9 cellular contexts compared by ENCODE assay signal in the genomic region with DNA sequence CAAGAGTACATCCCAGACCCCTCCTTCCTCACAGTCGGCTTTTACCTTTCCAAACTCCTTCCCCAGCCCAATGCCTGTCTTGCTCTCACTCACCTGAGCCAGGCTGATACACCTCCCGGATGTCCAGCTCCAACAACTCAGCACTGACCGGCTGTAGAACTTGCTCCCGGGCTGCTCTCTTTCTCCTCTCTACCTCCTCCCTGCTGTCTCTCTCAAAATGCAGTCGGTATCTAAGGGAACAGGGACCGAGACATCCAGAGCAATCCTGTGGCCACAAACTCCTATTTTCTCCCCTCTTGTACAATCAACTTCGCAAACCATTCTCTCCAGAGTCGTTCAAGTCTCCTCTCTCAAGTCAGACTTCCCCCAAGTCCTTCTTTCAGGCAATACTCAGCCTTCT. TPM values are rescaled to one million over a fixed set of nuclear protein-coding genes. Genes with fewer than 3 reads are reported as not detected.
DNase-seq lines count a peak whose midpoint lies in the region; ATAC-seq and TF ChIP-seq lines count a peak whose summit lies in the region.
"Had no signal": no experiment of that assay in that cellular context is flagged by ENCODE, and none has a peak within 500 bp of the region (broad histone marks: within the 10 kb centered on the region; RNA-seq: fewer than 3 reads in every experiment).

No MANE protein-coding gene starts in this region.

- H3K36me3 ChIP-seq in SK-N-SH (replicated peaks in 1 of 2; ENCODE audit: control insufficient read depth in 1 of 2, insufficient read depth in 2 of 2, low read length in 1 of 2) (peaks cover 39 to 50% of the 10 kb centered on the region in 2 experiments), adipocyte (ENCODE audit: control insufficient read depth, insufficient read depth, low read length, severe bottlenecking) (peaks cover 35% of the 10 kb centered on the region), subcutaneous abdominal adipose tissue (ENCODE audit: control insufficient read depth in 5 of 5, insufficient read depth in 5 of 5, low read length in 5 of 5) (peaks cover 4 to 52% (median 42%) of the 10 kb centered on the region in 5 donors)

- CTCF ChIA-PET in SK-N-SH (lab: Yijun Ruan, JAX), result interaction anchor here (0.7 to 9.4 kb wide), 8 partner anchors 12 to 88 kb away, joined by 3 to 140 read pairs (median 4); no protein-coding TSS in a partner anchor

- H3K27me3 ChIP-seq in SK-N-SH (ENCODE audit: insufficient read depth) (no peaks in the 10 kb centered on the region), adipocyte (replicated peaks; ENCODE audit: control insufficient read depth, insufficient read depth, low read length) (no peaks in the 10 kb centered on the region), subcutaneous abdominal adipose tissue (ENCODE audit: control insufficient read depth in 5 of 5, insufficient read depth in 4 of 5, low read length in 5 of 5) (no peaks in the 10 kb centered on the region)

- ATAC-seq in SK-N-SH treated with all-trans-retinoic acid at 6 μM for 48 hours, result no peak

- H3K9ac ChIP-seq in SK-N-SH (peak overlapping the region; percentile 93), adipocyte (ENCODE audit: low read length) (peak overlapping the region; percentile 98), subcutaneous abdominal adipose tissue (ENCODE audit: low read length in 5 of 5) (peak overlapping the region in 4 of 5 donors; percentile 76 to 90 (median 80))

- H3K4me3 ChIP-seq in SK-N-SH (ENCODE audit: low read depth in 2 of 2, low read length in 1 of 2) (peak overlapping the region; percentile 93 to 99), adipocyte (ENCODE audit: low read length) (peak overlapping the region; percentile 100), subcutaneous abdominal adipose tissue (ENCODE audit: low read depth in 1 of 5, low read length in 5 of 5) (peak overlapping the region; percentile 84 to 97 (median 95))

- peak overlapping the region; percentile 95 for H3K4me2 ChIP-seq in SK-N-SH

- TF ChIP-seq EP300 in SK-N-SH (IDR thresholded peaks at IDR 0.05; ENCODE audit: borderline replicate concordance in 1 of 2, low read depth in 1 of 2, low read length in 1 of 2), result no peak

- 41% methylated on average over 8 of the region's 8 CpGs for WGBS in SK-N-SH (ENCODE audit: low lambda C conversion rate)

- H3K9me3 ChIP-seq in SK-N-SH (no peaks in the 10 kb centered on the region), adipocyte (ENCODE audit: control insufficient read depth, low read length) (no peaks in the 10 kb centered on the region), subcutaneous abdominal adipose tissue (ENCODE audit: control insufficient read depth in 5 of 5, low read length in 5 of 5) (no peaks in the 10 kb centered on the region)

- H4K20me1 ChIP-seq in SK-N-SH (ENCODE audit: insufficient read depth), result no peaks in the 10 kb centered on the region

- no peak for TF ChIP-seq CTCF in SK-N-SH (IDR thresholded peaks at IDR 0.05)

- no peaks in the 10 kb centered on the region for H3K9me2 ChIP-seq in SK-N-SH

- POLR2A ChIA-PET in SK-N-SH (lab: Yijun Ruan, JAX), result interaction anchor here (0.8 to 3.6 kb wide), 5 partner anchors 10 to 60 kb away, joined by 3 to 22 read pairs (median 7); partner anchors contain the start of gene ABCF1

- no peak for DNase-seq in SK-N-SH
- DNase-seq in adipocyte (ENCODE audit: low read depth), result no peak
- peak; percentile 12 for DNase-seq in iris pigment epithelial cell (ENCODE audit: low read depth)
- DNase-seq in A172 (ENCODE audit: low spot score), result no peak
- DNase-seq in SIG-M5 (lab: John Stamatoyannopoulos, UW), result no peak
- DNase-seq in GM03348 (ENCODE audit: low spot score), result no peak
- DNase-seq: activated CD8-positive, alpha-beta memory T cell treated with anti-CD3 and anti-CD28 coated beads, Interleukin-2, amount 50 U/mL, for 4 hours had no signal

- peaks cover 10% of the 10 kb centered on the region for H3F3A ChIP-seq in SK-N-SH (replicated peaks; ENCODE audit: insufficient read depth)

- TF ChIP-seq RAD21 in SK-N-SH (IDR thresholded peaks at IDR 0.05; ENCODE audit: low read length), result no peak

- H3K4me1 ChIP-seq in SK-N-SH (ENCODE audit: control insufficient read depth in 1 of 2, insufficient read depth in 2 of 2, low read depth in 1 of 2, low read length in 1 of 2) (peaks cover 15 to 17% of the 10 kb centered on the region in 2 experiments), adipocyte (ENCODE audit: control insufficient read depth, insufficient read depth, low read length) (peaks cover 24% of the 10 kb centered on the region), subcutaneous abdominal adipose tissue (ENCODE audit: control insufficient read depth in 5 of 5, insufficient read depth in 5 of 5, low read length in 5 of 5) (peaks cover 6 to 35% (median 28%) of the 10 kb centered on the region in 5 donors)

- no peak overlapping the region for H2AFZ ChIP-seq in SK-N-SH (ENCODE audit: low read depth)

- peak overlapping the region; percentile 90 to 99; a peak in 3 of 4 replicates for H3K27ac ChIP-seq in SK-N-SH (ENCODE audit: low read depth in 2 of 2, low read length in 1 of 2)
- peak overlapping the region; percentile 87 for H3K27ac ChIP-seq in subcutaneous abdominal adipose tissue (ENCODE audit: low read depth, low read length)

- H3K79me2 ChIP-seq in SK-N-SH (ENCODE audit: insufficient read depth), result peaks cover 35% of the 10 kb centered on the region

TF ChIP-seq in SK-N-SH, 30 proteins besides CTCF, POLR2A, EP300 and RAD21 (continues in another document):
- TF ChIP-seq ELF1 (IDR thresholded peaks at IDR 0.05) (no peak), YY1 (IDR thresholded peaks at IDR 0.05; ENCODE audit: low read depth) (no peak), EZH2phosphoT487 (IDR thresholded peaks at IDR 0.05; ENCODE audit: borderline replicate concordance, low read depth) (no peak), FOSL2 (IDR thresholded peaks at IDR 0.05; ENCODE audit: borderline replicate concordance, low read depth) (no peak), PBX3 (IDR thresholded peaks at IDR 0.05) (no peak), TCF12 (IDR thresholded peaks at IDR 0.05) (no peak), MEF2A (IDR thresholded peaks at IDR 0.05; ENCODE audit: borderline replicate concordance, low read depth) (no peak)

TF ChIP-seq in SK-N-SH treated with all-trans-retinoic acid at 6 μM for 48 hours, 23 proteins besides CTCF, POLR2A, EP300 and RAD21:
- TF ChIP-seq CREB5 (CRISPR knock-in tag; IDR thresholded peaks at IDR 0.05; ENCODE audit: low read depth), result no peak
- TF ChIP-seq SNAI2 (CRISPR knock-in tag; IDR thresholded peaks at IDR 0.05), result no peak
- no peak for TF ChIP-seq GLIS3 (CRISPR knock-in tag; IDR thresholded peaks at IDR 0.05)
- no peak for TF ChIP-seq RARB (CRISPR knock-in tag; IDR thresholded peaks at IDR 0.05)
TF ChIP-seq in SK-N-SH treated with all-trans-retinoic acid at 6 μM for 48 hours: peak in this region for 0.

RNA-seq across cellular contexts. Expression of gene GNL1, which starts 1.3 kb away (rescaled TPM):
- polyA plus RNA-seq in SK-N-SH (2012; rRNA removed), result 36.4 and 43.3 TPM in 2 replicates
- polyA plus RNA-seq in SK-N-SH (2012; cell fraction: cytosol; rRNA removed), result 22.2 and 31.4 TPM in 2 replicates
- 48.8 and 67.1 TPM in 2 replicates for polyA plus RNA-seq in SK-N-SH (2012; cell fraction: nucleus; rRNA removed)
- total RNA-seq in A172 (2014; rRNA removed; shearing (Covaris generic)), result 15.0 and 28.2 TPM in 2 replicates

RNA-seq across cellular contexts. Expression of gene PRR3, which starts 2.1 kb away (rescaled TPM):
- polyA plus RNA-seq in SK-N-SH (2012; rRNA removed), result 21.2 and 26.0 TPM in 2 replicates
- polyA plus RNA-seq in SK-N-SH (2012; cell fraction: cytosol; rRNA removed), result 18.2 and 20.1 TPM in 2 replicates
- polyA plus RNA-seq in SK-N-SH (2012; cell fraction: nucleus; rRNA removed), result 22.4 and 25.0 TPM in 2 replicates
- total RNA-seq in A172 (2014; rRNA removed; shearing (Covaris generic)), result 5.5 and 7.6 TPM in 2 replicates

RNA-seq across cellular contexts. Expression of gene ABCF1, which starts 16.3 kb away (rescaled TPM):
- 42.5 and 53.4 TPM in 2 replicates for polyA plus RNA-seq in SK-N-SH (2012; rRNA removed)
- 38.9 and 40.2 TPM in 2 replicates for polyA plus RNA-seq in SK-N-SH (2012; cell fraction: cytosol; rRNA removed)
- polyA plus RNA-seq in SK-N-SH (2012; cell fraction: nucleus; rRNA removed), result 62.5 and 80.8 TPM in 2 replicates
- 45.6 and 45.7 TPM in 2 replicates for total RNA-seq in A172 (2014; rRNA removed; shearing (Covaris generic))
